Comparison of ENCODE assay signal across 15 cellular contexts in genomic region chr13:44853641-44854040, GRCh38.
DNase-seq lines count a peak whose midpoint lies in the region; ATAC-seq and TF ChIP-seq lines count a peak whose summit lies in the region.
"Had no signal": no experiment of that assay in that cellular context is flagged by ENCODE, and none has a peak within 500 bp of the region (broad histone marks: within the 10 kb centered on the region; RNA-seq: fewer than 3 reads in every experiment).

No MANE protein-coding gene starts in this region.

- no peaks in the 10 kb centered on the region for H3K27me3 ChIP-seq in esophagus muscularis mucosa
- H3K27me3 ChIP-seq in naive thymus-derived CD4-positive, alpha-beta T cell (ENCODE audit: control insufficient read depth in 2 of 2, insufficient read depth in 2 of 2, low read length in 2 of 2) = no peaks in the 10 kb centered on the region
- H3K27me3 ChIP-seq: SJCRH30, tibial nerve had no signal

- no peaks in the 10 kb centered on the region for H3K9me3 Mint-ChIP-seq in naive thymus-derived CD4-positive, alpha-beta T cell
- H3K9me3 Mint-ChIP-seq: mesothelial cell of epicardium had no signal

- peaks cover 4 to 31% (median 23%) of the 10 kb centered on the region in 5 donors for H3K27me3 Mint-ChIP-seq in naive thymus-derived CD4-positive, alpha-beta T cell

- no peak overlapping the region for H3K27ac Mint-ChIP-seq in naive thymus-derived CD4-positive, alpha-beta T cell
- H3K27ac Mint-ChIP-seq: activated CD4-positive, alpha-beta T cell treated with anti-CD3 and anti-CD28 coated beads for 36 hours; mesothelial cell of epicardium had no signal

- H3K27ac ChIP-seq in C4-2B = peak overlapping the region; percentile 89; the same call in 1 of the 2 replicates
- peak overlapping the region; percentile 80 to 87 (median 82) for H3K27ac ChIP-seq in esophagus muscularis mucosa (replicated peaks in 1 of 4)
- no peak overlapping the region for H3K27ac ChIP-seq in naive thymus-derived CD4-positive, alpha-beta T cell (ENCODE audit: low read depth, low read length)
- H3K27ac ChIP-seq: SJCRH30, tibial nerve had no signal

- CTCF ChIA-PET in naive thymus-derived CD4-positive, alpha-beta T cell (lab: Charles Lee) = no interaction called here

- no peaks in the 10 kb centered on the region for H3K36me3 ChIP-seq in esophagus muscularis mucosa
- no peaks in the 10 kb centered on the region for H3K36me3 ChIP-seq in naive thymus-derived CD4-positive, alpha-beta T cell (ENCODE audit: control insufficient read depth in 2 of 3, insufficient read depth in 3 of 3, low read length in 3 of 3)
- H3K36me3 ChIP-seq: SJCRH30, tibial nerve had no signal

- no peaks in the 10 kb centered on the region for H3K9me3 ChIP-seq in esophagus muscularis mucosa
- H3K9me3 ChIP-seq in naive thymus-derived CD4-positive, alpha-beta T cell (ENCODE audit: control insufficient read depth in 2 of 3, low read length in 3 of 3) = no peaks in the 10 kb centered on the region
- H3K9me3 ChIP-seq: SJCRH30, tibial nerve had no signal

- H3K36me3 Mint-ChIP-seq in naive thymus-derived CD4-positive, alpha-beta T cell = no peaks in the 10 kb centered on the region
- H3K36me3 Mint-ChIP-seq: mesothelial cell of epicardium had no signal

- intact Hi-C loops in esophagus muscularis mucosa (cut with DNase I) = no loop called here
- intact Hi-C loops in naive thymus-derived CD4-positive, alpha-beta T cell (cut with micrococcal nuclease) = no loop called here

- TF ChIP-seq CTCF in C4-2B (conservative IDR thresholded peaks at IDR 0.05) (no peak), LNCaP clone FGC (IDR thresholded peaks at IDR 0.05; ENCODE audit: control insufficient read depth, extremely low read depth, insufficient read depth) (no peak), esophagus muscularis mucosa (IDR thresholded peaks at IDR 0.05) (no peak)

- WGBS in esophagus muscularis mucosa = 60% methylated on average over 3 of the region's 3 CpGs

- H3K4me3 ChIP-seq in LNCaP clone FGC (ENCODE audit: low read depth, low read length) (peak overlapping the region; percentile 33), esophagus muscularis mucosa (no peak overlapping the region)
- H3K4me3 ChIP-seq in naive thymus-derived CD4-positive, alpha-beta T cell (ENCODE audit: low read length) = no peak overlapping the region
- H3K4me3 ChIP-seq: SJCRH30, tibial nerve had no signal

- ATAC-seq in naive thymus-derived CD4-positive, alpha-beta T cell = no peak
- ATAC-seq in HG03039 (IDR thresholded peaks at IDR 0.05; ENCODE audit: unreplicated experiment) = no peak
- ATAC-seq: activated CD4-positive, alpha-beta T cell treated with anti-CD3 and anti-CD28 coated beads for 36 hours had no signal

- H3K4me1 Mint-ChIP-seq in naive thymus-derived CD4-positive, alpha-beta T cell = no peaks in the 10 kb centered on the region
- H3K4me1 Mint-ChIP-seq: activated CD4-positive, alpha-beta T cell treated with anti-CD3 and anti-CD28 coated beads for 36 hours had no signal

- no peak for TF ChIP-seq POLR2A in esophagus muscularis mucosa (IDR thresholded peaks at IDR 0.05; ENCODE audit: low read depth)

- POLR2A ChIA-PET in naive thymus-derived CD4-positive, alpha-beta T cell (lab: Charles Lee) = no interaction called here

- H3K4me1 ChIP-seq in esophagus muscularis mucosa = peaks cover 24 to 72% (median 66%) of the 10 kb centered on the region in 4 donors
- no peaks in the 10 kb centered on the region for H3K4me1 ChIP-seq in naive thymus-derived CD4-positive, alpha-beta T cell (ENCODE audit: control insufficient read depth in 2 of 2, insufficient read depth in 2 of 2, low read length in 2 of 2)

- DNase-seq in LNCaP clone FGC (ENCODE audit: low read depth) (peak; percentile 98), esophagus muscularis mucosa (ENCODE audit: extremely low spot score) (no peak), mucosa of gallbladder (ENCODE audit: low spot score) (peak; percentile 85), NCI-H1436 (lab: John Stamatoyannopoulos, UW) (no peak), occipital lobe (lab: John Stamatoyannopoulos, UW) (no peak)
- DNase-seq in naive thymus-derived CD4-positive, alpha-beta T cell = no peak
- DNase-seq: activated CD4-positive, alpha-beta T cell treated with anti-CD3 and anti-CD28 coated beads for 36 hours; activated naive CD4-positive, alpha-beta T cell treated with Interleukin-2 at 50 U/mL for 16 hours; C1 segment of cervical spinal cord; NCI-H446; SJCRH30 had no signal

- no peak for TF ChIP-seq EP300 in esophagus muscularis mucosa (IDR thresholded peaks at IDR 0.05)

- H3K4me3 Mint-ChIP-seq in naive thymus-derived CD4-positive, alpha-beta T cell = no peak overlapping the region
- H3K4me3 Mint-ChIP-seq: activated CD4-positive, alpha-beta T cell treated with anti-CD3 and anti-CD28 coated beads for 36 hours; mesothelial cell of epicardium had no signal

Comparison
In these comparisons a context has a peak if more than half of its experiments do, and no peak if none do; other contexts are left out.
1. DNase-seq: peak in LNCaP clone FGC (single experiment) and mucosa of gallbladder (single experiment); none in esophagus muscularis mucosa (single experiment), naive thymus-derived CD4-positive, alpha-beta T cell (0 of 9), NCI-H1436 (single experiment) and occipital lobe (single experiment).